In the genomic region with DNA sequence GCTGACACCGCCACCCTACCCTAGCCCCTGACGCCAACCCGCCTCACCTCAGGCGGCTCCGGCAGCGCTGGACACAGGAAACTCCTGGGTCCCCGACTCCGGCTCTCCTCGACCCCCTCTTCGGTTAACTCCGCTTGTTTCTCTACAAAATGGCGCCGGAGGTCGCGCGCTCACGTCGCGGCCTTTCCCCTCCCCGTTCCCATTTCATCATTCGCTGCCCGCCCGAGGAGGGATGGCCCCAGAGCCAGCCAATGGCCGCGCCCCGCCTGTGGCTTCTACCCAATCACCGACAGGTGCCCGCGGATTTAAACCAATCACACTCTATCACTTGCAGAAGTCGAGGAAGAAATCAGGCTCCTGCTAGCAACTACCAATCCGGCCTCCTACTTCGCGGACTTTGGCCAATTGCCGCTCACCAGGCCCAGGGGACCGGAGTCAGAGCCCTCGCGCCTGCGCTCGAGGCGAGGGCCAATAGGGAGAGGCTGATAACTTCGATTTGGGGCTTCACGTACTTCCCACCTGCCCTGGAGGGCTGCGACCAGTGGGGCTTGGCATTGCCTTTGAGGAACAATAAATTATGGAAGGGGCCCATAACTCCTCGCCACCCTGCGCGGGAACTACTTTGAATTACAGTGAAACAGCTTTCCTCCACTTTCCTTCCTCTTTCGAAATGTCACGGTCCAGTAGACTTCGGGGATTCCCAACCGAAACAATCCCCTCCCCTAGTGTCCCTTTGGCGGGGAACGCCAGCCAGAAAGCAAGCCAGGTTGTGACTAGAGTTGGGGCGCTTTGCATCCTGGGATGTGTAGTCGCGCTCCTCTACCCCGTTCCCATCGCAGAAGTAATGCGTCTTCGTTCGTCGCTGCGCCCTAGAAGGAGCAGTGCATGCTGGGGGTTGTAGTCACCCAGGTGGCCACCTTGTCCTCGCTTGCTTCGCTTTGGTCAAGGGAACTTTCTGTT, we compare ENCODE assay signal across 8 cellular contexts. TPM values are rescaled to one million over a fixed set of nuclear protein-coding genes. Genes with fewer than 3 reads are reported as not detected.
DNase-seq lines count a peak whose midpoint lies in the region; ATAC-seq and TF ChIP-seq lines count a peak whose summit lies in the region.

A gene (minus strand): TSS at position 146 of the 960 bp plus-strand sequence. CDS start 30,489 bp downstream, outside the sequence.

- H3K36me3 ChIP-seq in spleen, result peaks cover 0 to 14% (median under 1%) of the 10 kb centered on the region in 6 donors

- peak in 2 of 11 experiments; percentile 19 to 41 for TF ChIP-seq CTCF in spleen (IDR thresholded peaks at IDR 0.05 in 8 of 11, conservative IDR thresholded peaks at IDR 0.05 in 3 of 11)

- peak in 2 of 3 donors; percentile 56 to 59 for TF ChIP-seq POLR2A in spleen (IDR thresholded peaks at IDR 0.05)

- H3K27ac ChIP-seq in spleen, result peak within 1 kb of the TSS; percentile 97 to 100 (median 98)

- WGBS in spleen, 5 donors, result 0 to 1% (median 0%) methylated on average over 50 to 64 of the region's 64 CpGs

- peak; percentile 85 for ATAC-seq in GM19023 (IDR thresholded peaks at IDR 0.05; ENCODE audit: unreplicated experiment)
- ATAC-seq in HG03280 (IDR thresholded peaks at IDR 0.05; ENCODE audit: unreplicated experiment), result peak; percentile 91

- no peaks in the 10 kb centered on the region for H3K9me3 ChIP-seq in spleen

- H3K4me1 ChIP-seq in spleen, result peaks cover 21 to 46% (median 40%) of the 10 kb centered on the region in 6 donors

- intact Hi-C loops in spleen (cut with DNase I; ENCODE audit: low total_unique reads), result no loop called here

- DNase-seq in AG08396 (ENCODE audit: low spot score) (peak; percentile 95), NCI-H345 treated with DMSO at 0.1 percent for 48 hours (lab: John Stamatoyannopoulos, UW; ENCODE audit: unreplicated experiment) (peak; percentile 93), inferior parietal cortex (ENCODE audit: extremely low spot score) (peak; percentile 98), spleen (peak; percentile 98)
- peak; percentile 92 to 96 (median 94) for DNase-seq in activated CD4-positive, CD25-positive, alpha-beta regulatory T cell (lab: John Stamatoyannopoulos, UW)
- peak; percentile 99 for DNase-seq in central memory CD4-positive, alpha-beta T cell

- peak within 1 kb of the TSS; percentile 77 to 95 (median 88) for H3K4me3 ChIP-seq in spleen

- H3K27me3 ChIP-seq in spleen (replicated peaks in 1 of 7), result no peaks in the 10 kb centered on the region

RNA-seq across cellular contexts. Expression of the gene that starts here (rescaled TPM):
- 100 to 1,000 TPM; 174 to 199 (median 187) TPM for total RNA-seq in spleen
- polyA plus RNA-seq in spleen, result 10 to 100 TPM; 51.5 to 60.1 (median 54.4) TPM

Comparison
In these comparisons a context has a peak if more than half of its experiments do, and no peak if none do; other contexts are left out.
1. Peak in every context shown above with its lines: DNase-seq, ATAC-seq, H3K4me3 ChIP-seq and H3K27ac ChIP-seq.